ENCODE assay signal across 8 cellular contexts in the genomic region with DNA sequence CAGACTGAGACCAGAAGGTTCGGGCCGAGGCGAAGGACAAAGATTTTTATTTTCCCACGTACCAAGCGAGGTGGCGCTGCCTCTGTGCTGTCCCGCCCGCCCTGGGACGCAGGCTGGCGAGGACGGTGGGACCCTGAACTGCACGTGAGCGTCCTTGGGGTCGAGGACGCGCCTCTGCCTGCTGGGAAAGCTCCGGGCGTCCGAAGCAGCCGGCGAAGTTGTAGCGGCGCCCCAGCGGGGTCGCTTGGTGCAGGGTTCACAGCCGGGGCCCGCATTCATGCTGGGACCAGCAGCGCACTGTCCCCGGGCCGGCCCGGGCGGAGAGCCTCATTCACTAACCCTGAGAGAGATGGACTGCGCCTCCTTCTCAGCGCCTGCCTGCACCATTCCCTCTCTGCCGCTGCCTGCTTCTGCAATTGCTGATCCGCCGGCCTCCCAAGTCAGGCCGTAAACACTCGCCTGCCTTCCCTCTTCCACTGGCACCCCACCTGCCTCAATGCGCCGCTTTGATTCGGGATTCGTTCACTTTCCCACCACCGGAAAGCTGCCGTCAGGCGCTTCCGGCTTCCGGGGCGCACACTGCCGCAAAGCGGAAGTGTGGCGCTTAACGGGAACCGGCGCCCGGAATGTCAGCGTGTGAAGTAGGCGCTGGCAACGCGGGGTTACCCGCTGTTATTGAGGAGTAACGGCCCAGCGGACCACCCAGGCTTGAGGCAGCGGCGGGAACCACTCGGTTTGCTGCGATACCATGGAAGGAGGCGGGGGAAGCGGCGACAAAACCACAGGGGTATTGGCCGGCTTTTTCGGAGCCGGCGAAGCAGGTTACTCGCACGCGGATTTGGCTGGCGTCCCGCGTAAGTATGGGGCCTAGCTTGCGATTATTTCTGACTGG. TPM values are rescaled to one million over a fixed set of nuclear protein-coding genes. Genes with fewer than 3 reads are reported as not detected.
DNase-seq lines count a peak whose midpoint lies in the region; ATAC-seq, FAIRE-seq and TF ChIP-seq lines count a peak whose summit lies in the region.
"Not testable (repeated sequence)": the region's sequence is repeated elsewhere in the genome, so short reads cannot be mapped to it uniquely, and the experiment has no call there.

A gene (minus strand): TSS at position 581 of the 892 bp plus-strand sequence. CDS start 302 bp downstream, at position 279.
A gene with protein sequence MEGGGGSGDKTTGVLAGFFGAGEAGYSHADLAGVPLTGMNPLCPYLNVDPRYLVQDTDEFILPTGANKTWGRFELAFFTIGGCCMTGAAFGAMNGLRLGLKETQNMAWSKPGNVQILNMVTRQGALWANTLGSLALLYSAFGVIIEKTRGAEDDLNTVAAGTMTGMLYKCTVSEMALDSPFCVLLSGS (plus strand): TSS at position 607 of the 892 bp plus-strand sequence. CDS start 142 bp downstream, at position 749.

- no CpG with 5 or more reads among the region's 81 CpGs for WGBS in trophoblast cell (ENCODE audit: extremely low coverage, insufficient coverage, insufficient read length)
- WGBS in thymus: under 1% methylated on average over 81 of the region's 81 CpGs

- H3K79me1 ChIP-seq in trophoblast cell (ENCODE audit: low read length): not testable (repeated sequence)

- H3K18ac ChIP-seq in trophoblast cell (ENCODE audit: low read length): peak within 1 kb of the TSS; percentile 15

- peak within 1 kb of the TSS; percentile 79 for H4K12ac ChIP-seq in trophoblast cell (ENCODE audit: low read depth, low read length)

- not testable (repeated sequence) for H3K9me3 ChIP-seq in adipocyte (ENCODE audit: control insufficient read depth, low read length); cardiac muscle cell (ENCODE audit: low read depth); trophoblast cell (ENCODE audit: insufficient read depth, low read depth, low read length); thymus (ENCODE audit: control insufficient read depth)

- H4K91ac ChIP-seq in trophoblast cell (ENCODE audit: low read depth, low read length): peak within 1 kb of the TSS; percentile 63

- peak within 1 kb of the TSS; percentile 95 for H2AFZ ChIP-seq in trophoblast cell (ENCODE audit: insufficient read depth, low read length, poor library complexity)

- DNase-seq in GM12891 (ENCODE audit: insufficient read length, low spot score): peak; percentile 21
- DNase-seq in NCI-H1417 (lab: John Stamatoyannopoulos, UW): peak; percentile 55 to 76 (median 69)
- DNase-seq in adipocyte (ENCODE audit: low read depth): peak; percentile 93
- peak; percentile 83 to 90 for DNase-seq in cardiac muscle cell (ENCODE audit: low read depth in 1 of 2, low spot score in 1 of 2)
- peak; percentile 71 to 82 for DNase-seq in trophoblast cell

- peak within 1 kb of the TSS; percentile 77 for H3K4ac ChIP-seq in trophoblast cell (ENCODE audit: low read depth, low read length)

- TF ChIP-seq CTCF in cardiac muscle cell (IDR thresholded peaks at IDR 0.05; ENCODE audit: low read depth, low read length): not testable (repeated sequence)

- H2BK12ac ChIP-seq in trophoblast cell (ENCODE audit: low read length): not testable (repeated sequence)

- H3K9ac ChIP-seq in adipocyte (ENCODE audit: low read length) (peak within 1 kb of the TSS; percentile 92), trophoblast cell (ENCODE audit: low read length) (peak within 1 kb of the TSS; percentile 93)

- H3K36me3 ChIP-seq in adipocyte (ENCODE audit: control insufficient read depth, insufficient read depth, low read length, severe bottlenecking); cardiac muscle cell; trophoblast cell (ENCODE audit: control insufficient read depth in 1 of 2, insufficient read depth in 2 of 2, low read length in 2 of 2); thymus (ENCODE audit: control insufficient read depth, insufficient read depth): not testable (repeated sequence)

- peak within 1 kb of the TSS; percentile 75 for H3K14ac ChIP-seq in trophoblast cell (ENCODE audit: low read length)

- H4K8ac ChIP-seq in trophoblast cell (ENCODE audit: low read depth, low read length): peak within 1 kb of the TSS; percentile 87

- not testable (repeated sequence) for H2AK5ac ChIP-seq in trophoblast cell (ENCODE audit: low read length)

- H2BK5ac ChIP-seq in trophoblast cell (ENCODE audit: low read depth, low read length, poor library complexity): not testable (repeated sequence)

- intact Hi-C loops in T-helper 1 cell treated with Interleukin-12 subunit alpha and Interleukin-12 subunit beta and Interleukin-4 antibody, amounts not matched to agents 30 ng/mL and 1 ng/mL, for 36 hours (cut with micrococcal nuclease): loop anchor here (1.0 to 10.0 kb wide), 3 partner anchors 290 to 683 kb away; a partner anchor contains a TSS

- H3K4me1 ChIP-seq in adipocyte (ENCODE audit: control insufficient read depth, insufficient read depth, low read length); cardiac muscle cell (ENCODE audit: low read depth); trophoblast cell (ENCODE audit: control insufficient read depth in 1 of 2, insufficient read depth in 2 of 2, low read length in 2 of 2); thymus (ENCODE audit: control insufficient read depth, insufficient read depth, low read length): not testable (repeated sequence)

- not testable (repeated sequence) for H3K79me2 ChIP-seq in trophoblast cell (ENCODE audit: control insufficient read depth, insufficient read depth, low read length, poor library complexity)

- H3K4me3 ChIP-seq in adipocyte (ENCODE audit: low read length) (peak within 1 kb of the TSS; percentile 96), cardiac muscle cell (peak within 1 kb of the TSS; percentile 49), trophoblast cell (ENCODE audit: low read depth, low read length) (peak within 1 kb of the TSS; percentile 94), thymus (ENCODE audit: low read length) (peak within 1 kb of the TSS; percentile 69)

- H3K27ac ChIP-seq in cardiac muscle cell (peak within 1 kb of the TSS; percentile 81), thymus (ENCODE audit: low read depth) (peak within 1 kb of the TSS; percentile 60)
- H3K27ac ChIP-seq in trophoblast cell (ENCODE audit: low read depth, low read length): not testable (repeated sequence)

- peak; percentile 76 for ATAC-seq in HG02763 (IDR thresholded peaks at IDR 0.05; ENCODE audit: unreplicated experiment)

- not testable (repeated sequence) for H3K23ac ChIP-seq in trophoblast cell (ENCODE audit: low read length)

- peak; percentile 90 for FAIRE-seq in GM12891 (lab: Jason Lieb, UNC)

- H3K27me3 ChIP-seq in adipocyte (replicated peaks; ENCODE audit: control insufficient read depth, insufficient read depth, low read length); cardiac muscle cell; trophoblast cell (ENCODE audit: insufficient read depth, low read length); thymus (ENCODE audit: control insufficient read depth, insufficient read depth): not testable (repeated sequence)

- peak within 1 kb of the TSS; percentile 69 for H2BK120ac ChIP-seq in trophoblast cell (ENCODE audit: insufficient read depth, low read length, poor library complexity)

- peak within 1 kb of the TSS; percentile 90 for H3K4me2 ChIP-seq in trophoblast cell (ENCODE audit: low read length)

- TF ChIP-seq POLR2A in GM12891 (IDR thresholded peaks at IDR 0.05; ENCODE audit: low read depth, low read length): peak; percentile 70

TF ChIP-seq in GM12891, 5 proteins besides CTCF, POLR2A, EP300 and RAD21:
- TF ChIP-seq TAF1 (IDR thresholded peaks at IDR 0.05; ENCODE audit: low read depth, low read length) (peak; percentile 72), POLR2AphosphoS5 (IDR thresholded peaks at IDR 0.05; ENCODE audit: low read depth, low read length) (peak; percentile 51), SPI1 (IDR thresholded peaks at IDR 0.05; ENCODE audit: low read depth, low read length) (peak; percentile 62)

RNA-seq across cellular contexts. Expression of the first gene that starts in this region (rescaled TPM):
- 10.4 TPM for polyA plus RNA-seq in GM12891 (2012; ENCODE audit: low read depth, missing spikeins)
- total RNA-seq in T-helper 1 cell treated with Interleukin-12 subunit alpha and Interleukin-12 subunit beta and Interleukin-4 antibody, amounts not matched to agents 30 ng/mL and 1 ng/mL, for 36 hours: 33.2 and 33.3 TPM in 2 replicates
- 29.7 and 32.8 TPM in 2 replicates for total RNA-seq in cardiac muscle cell
- polyA plus RNA-seq in cardiac muscle cell: 22.1 and 31.9 TPM in 2 replicates
- polyA plus RNA-seq in trophoblast cell (2013): 14.9 and 15.7 TPM in 2 replicates
- polyA plus RNA-seq in thymus: 10.9 TPM

RNA-seq across cellular contexts. Expression of the second gene that starts in this region (rescaled TPM):
- polyA plus RNA-seq in GM12891 (2012; ENCODE audit: low read depth, missing spikeins): 12.1 TPM
- 21.8 and 23.5 TPM in 2 replicates for total RNA-seq in T-helper 1 cell treated with Interleukin-12 subunit alpha and Interleukin-12 subunit beta and Interleukin-4 antibody, amounts not matched to agents 30 ng/mL and 1 ng/mL, for 36 hours
- total RNA-seq in cardiac muscle cell: 16.5 and 25.0 TPM in 2 replicates
- polyA plus RNA-seq in cardiac muscle cell (16.0 and 16.5 TPM in 2 replicates), thymus (9.4 TPM)
- polyA plus RNA-seq in trophoblast cell (2013): 7.1 and 7.2 TPM in 2 replicates

Comparison
In these comparisons a context has a peak if more than half of its experiments do, and no peak if none do; other contexts are left out.
1. DNase-seq: peak in every context shown above with its lines; median percentile 93 in adipocyte; 86 in cardiac muscle cell; 76 in trophoblast cell; 69 in NCI-H1417; 21 in GM12891.